Comparison of ENCODE assay signal across 6 cellular contexts in the genomic region with DNA sequence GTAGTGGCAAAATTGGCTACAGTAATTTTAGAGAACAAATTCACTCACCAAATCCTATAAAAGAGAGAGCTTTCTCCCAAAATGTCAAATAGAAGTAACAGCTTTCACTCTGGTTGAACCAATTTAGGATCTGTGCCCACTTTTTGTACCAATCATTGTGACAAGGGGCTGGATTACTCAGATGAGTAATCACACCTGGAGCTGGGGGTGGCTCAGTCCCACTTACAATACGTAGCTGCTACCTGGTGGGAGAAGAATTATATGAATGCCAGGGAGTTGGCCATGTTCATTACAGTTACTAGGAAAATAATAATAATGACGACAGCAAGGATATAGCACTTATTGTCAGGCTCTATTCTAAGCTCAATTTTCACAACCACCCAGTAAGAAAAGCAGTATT. TPM values are rescaled to one million over a fixed set of nuclear protein-coding genes. Genes with fewer than 3 reads are reported as not detected.
"Had no signal": no experiment of that assay in that cellular context is flagged by ENCODE, and none has a peak within 500 bp of the region (broad histone marks: within the 10 kb centered on the region; RNA-seq: fewer than 3 reads in every experiment).

No MANE protein-coding gene starts in this region.

- H3K27me3 Mint-ChIP-seq: IgD-negative memory B cell had no signal

- DNase-seq: IMR-90, KBM-7, KG1 had no signal

- H3K4me1 Mint-ChIP-seq: IgD-negative memory B cell had no signal

- H3K4me3 Mint-ChIP-seq: IgD-negative memory B cell had no signal

- H3K27ac Mint-ChIP-seq: IgD-negative memory B cell had no signal

- H3K36me3 Mint-ChIP-seq: IgD-negative memory B cell had no signal

RNA-seq across cellular contexts. Expression of gene SLC26A3, which starts 23.4 kb away (rescaled TPM):
- total RNA-seq: HT-29, HT1080, IMR-90 had no signal
